1 cellular context compared by ENCODE assay signal in the genomic region with DNA sequence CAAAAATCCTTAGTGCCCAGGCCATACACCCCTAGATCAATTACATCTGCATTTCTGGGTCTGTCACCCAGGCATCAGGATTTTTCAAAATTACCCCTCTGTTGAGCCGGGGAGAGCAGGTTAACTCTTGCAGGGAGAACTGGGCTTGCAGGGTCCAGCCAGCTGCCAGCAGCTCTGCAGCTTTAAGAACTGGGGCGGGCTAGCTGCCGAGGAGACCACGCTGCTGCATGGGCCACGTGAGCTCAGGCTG.
TF ChIP-seq lines count a peak whose summit lies in the region.

Gene DGLUCY (plus strand): TSS at position 245 of the 250 bp plus-strand sequence. CDS start 46,222 bp downstream, outside the sequence.

TF ChIP-seq in WTC11, 78 proteins besides CTCF, POLR2A, EP300 and RAD21 (continued from another document):
- TF ChIP-seq ARID4B (CRISPR knock-in tag; IDR thresholded peaks at IDR 0.05; ENCODE audit: borderline replicate concordance) (no peak), ZBTB43 (CRISPR knock-in tag; IDR thresholded peaks at IDR 0.05) (no peak), NFYB (CRISPR knock-in tag; conservative IDR thresholded peaks at IDR 0.05; ENCODE audit: low read depth) (no peak), NFE2L1 (CRISPR knock-in tag; IDR thresholded peaks at IDR 0.05) (peak; percentile 76), SP1 (CRISPR knock-in tag; conservative IDR thresholded peaks at IDR 0.05) (peak; percentile 13; the same call in 1 of the 2 replicates), FOXP4 (CRISPR knock-in tag; IDR thresholded peaks at IDR 0.05) (no peak), ZNF671 (CRISPR knock-in tag; IDR thresholded peaks at IDR 0.05) (no peak)
